8 cellular contexts compared by ENCODE assay signal in genomic region chr17:2796164-2797140, GRCh38. TPM values are rescaled to one million over a fixed set of nuclear protein-coding genes. Genes with fewer than 3 reads are reported as not detected.
DNase-seq lines count a peak whose midpoint lies in the region; ATAC-seq and TF ChIP-seq lines count a peak whose summit lies in the region.

RAP1GAP2 (plus strand) TSS chr17:2796438; CDS start chr17:2796528, 90 bp downstream.

- H3K4me3 ChIP-seq in ovary, result no peak within 1 kb of the TSS

- H3K27ac ChIP-seq in ovary, result no peak within 1 kb of the TSS

- peak within 1 kb of the TSS; percentile 73 for H3K27ac Mint-ChIP-seq in dendritic cell treated with granulocyte-macrophage colony-stimulating factor and Interleukin-4, amounts not matched to agents 40 ng/mL and 50 ng/mL, for 4 days

- TF ChIP-seq EP300 in ovary (IDR thresholded peaks at IDR 0.05), result no peak

- 70 to 75% (median 71%) methylated on average over 38 to 39 of the region's 39 CpGs for WGBS in ovary, 3 donors

- peak within 1 kb of the TSS; percentile 97 for H3K4me3 Mint-ChIP-seq in dendritic cell treated with granulocyte-macrophage colony-stimulating factor and Interleukin-4, amounts not matched to agents 40 ng/mL and 50 ng/mL, for 4 days

- DNase-seq in activated CD4-positive, CD25-positive, alpha-beta regulatory T cell treated with anti-CD3 and anti-CD28 coated beads, Interleukin-2, amount 50 U/mL, for 16 hours (ENCODE audit: low read depth, low spot score), result peak; percentile 42
- no peak for DNase-seq in ovary
- DNase-seq in ureter (ENCODE audit: low spot score), result peak; percentile 55
- no peak for DNase-seq in ACHN

- no peak for TF ChIP-seq POLR2A in ovary (IDR thresholded peaks at IDR 0.05)

- ATAC-seq in GM18868 (IDR thresholded peaks at IDR 0.05; ENCODE audit: unreplicated experiment), result peak; percentile 44
- no peak for ATAC-seq in GM19467 (IDR thresholded peaks at IDR 0.05; ENCODE audit: unreplicated experiment)
- no peak for ATAC-seq in GM21723 (IDR thresholded peaks at IDR 0.05; ENCODE audit: unreplicated experiment)

- peaks cover 87% of the 10 kb centered on the region for H3K4me1 Mint-ChIP-seq in dendritic cell treated with granulocyte-macrophage colony-stimulating factor and Interleukin-4, amounts not matched to agents 40 ng/mL and 50 ng/mL, for 4 days (ENCODE audit: low read depth)

- no peak for TF ChIP-seq CTCF in ovary (IDR thresholded peaks at IDR 0.05)

- H3K4me1 ChIP-seq in ovary (ENCODE audit: insufficient read depth), result no peaks in the 10 kb centered on the region

- H3K9me3 Mint-ChIP-seq in dendritic cell treated with granulocyte-macrophage colony-stimulating factor and Interleukin-4, amounts not matched to agents 40 ng/mL and 50 ng/mL, for 4 days, result no peaks in the 10 kb centered on the region

- H3K9me3 ChIP-seq in ovary, result no peaks in the 10 kb centered on the region

- H3K27me3 Mint-ChIP-seq in dendritic cell treated with granulocyte-macrophage colony-stimulating factor and Interleukin-4, amounts not matched to agents 40 ng/mL and 50 ng/mL, for 4 days, result no peaks in the 10 kb centered on the region

- intact Hi-C loops in dendritic cell treated with granulocyte-macrophage colony-stimulating factor and Interleukin-4, amounts not matched to agents 40 ng/mL and 50 ng/mL, for 4 days (cut with micrococcal nuclease), result loop anchor here (10.0 kb wide), 1 partner anchor 138 kb away; no protein-coding TSS in a partner anchor
- intact Hi-C loops in ovary (cut with DNase I), result no loop called here

- no peaks in the 10 kb centered on the region for H3K36me3 ChIP-seq in ovary

- no peaks in the 10 kb centered on the region for H3K27me3 ChIP-seq in ovary

- peaks cover 23% of the 10 kb centered on the region for H3K36me3 Mint-ChIP-seq in dendritic cell treated with granulocyte-macrophage colony-stimulating factor and Interleukin-4, amounts not matched to agents 40 ng/mL and 50 ng/mL, for 4 days (ENCODE audit: low read depth)

- in situ Hi-C loops in ACHN (cut with HindIII; ENCODE audit: low pct_ligation_motif_present, low pct_unique_long_range_greater_than_20kb, low sequenced_read_pairs), result no loop called here

RNA-seq across cellular contexts. Expression of gene RAP1GAP2, which starts in this region (rescaled TPM):
- total RNA-seq in ovary (10 to 100 TPM in 6 of 7 donors, 1 to 10 TPM in 1; 8.4 to 15.4 (median 12.7) TPM), ureter (49.2 TPM)
- 1 to 10 TPM; 4.3 to 4.4 TPM for polyA plus RNA-seq in ovary

Comparison
In these comparisons a context has a peak if more than half of its experiments do, and no peak if none do; other contexts are left out.
1. DNase-seq: peak in activated CD4-positive, CD25-positive, alpha-beta regulatory T cell treated with anti-CD3 and anti-CD28 coated beads, Interleukin-2, amount 50 U/mL, for 16 hours (single experiment) and ureter (single experiment); none in ovary (0 of 5) and ACHN (single experiment).